30 cellular contexts compared by ENCODE assay signal in genomic region chrX:15050395-15050794, GRCh38.
DNase-seq lines count a peak whose midpoint lies in the region; ATAC-seq and TF ChIP-seq lines count a peak whose summit lies in the region.
"Had no signal": no experiment of that assay in that cellular context is flagged by ENCODE, and none has a peak within 500 bp of the region (broad histone marks: within the 10 kb centered on the region; RNA-seq: fewer than 3 reads in every experiment).

No MANE protein-coding gene starts in this region.

- intact Hi-C loops in PC-3 (cut with micrococcal nuclease), result no loop called here

- H3K14ac ChIP-seq in H9 (ENCODE audit: insufficient read depth, low read length), result no peak overlapping the region

- no peak overlapping the region for H4K91ac ChIP-seq in H9 (ENCODE audit: insufficient read length, low read depth, low read length)

- H3F3A ChIP-seq in PC-3 (ENCODE audit: low read length, unreplicated experiment) (no peaks in the 10 kb centered on the region), smooth muscle cell (ENCODE audit: low read depth) (no peaks in the 10 kb centered on the region)

- H3K9ac ChIP-seq in H9 (ENCODE audit: extremely low read depth, insufficient read length, low read length), result no peak overlapping the region
- no peak overlapping the region for H3K9ac ChIP-seq in PC-3 (ENCODE audit: low read length)
- no peak overlapping the region for H3K9ac ChIP-seq in endodermal cell (ENCODE audit: extremely low read depth, low read length, poor library complexity, severe bottlenecking)
- no peak overlapping the region for H3K9ac ChIP-seq in smooth muscle cell (ENCODE audit: low read depth)

- H3K9me3 ChIP-seq in H9 (ENCODE audit: control insufficient read depth, low read depth, low read length) (peaks cover 10% of the 10 kb centered on the region), PC-3 (ENCODE audit: low read length) (no peaks in the 10 kb centered on the region), endodermal cell (ENCODE audit: control insufficient read depth, low read length) (peaks cover 17% of the 10 kb centered on the region), smooth muscle cell (replicated peaks; ENCODE audit: low read depth) (no peaks in the 10 kb centered on the region)
- H3K9me3 ChIP-seq: MG63, pancreas, Peyer's patch had no signal

- H3K4me3 Mint-ChIP-seq in H9, result no peak overlapping the region
- no peak overlapping the region for H3K4me3 Mint-ChIP-seq in endodermal cell
- H3K4me3 Mint-ChIP-seq: activated B cell treated with CpG ODN at 0.5 μM for 24 hours; activated CD4-positive, alpha-beta T cell treated with anti-CD3 and anti-CD28 coated beads, Interleukin-2, amount 10 ng/mL, durations not matched to agents 7 days and 5 days; activated naive CD8-positive, alpha-beta T cell treated with anti-CD3 and anti-CD28 coated beads for 36 hours; CD14-positive monocyte; neural crest cell; stimulated activated memory B cell treated with anti-CD40 and anti-IgM and Interleukin-4, amounts not matched to agents 10 μg/mL and 1 μg/mL and 100 μg/mL, for 72 hours had no signal

- no peak overlapping the region for H2BK5ac ChIP-seq in H9 (ENCODE audit: insufficient read length, low read length)

- H3K56ac ChIP-seq in H9 (ENCODE audit: insufficient read length, low read depth, low read length), result no peak overlapping the region

- H3K9me3 Mint-ChIP-seq in H9 (peaks cover 74 to 80% of the 10 kb centered on the region in 2 experiments), endodermal cell (peaks cover 84% of the 10 kb centered on the region)
- H3K9me3 Mint-ChIP-seq: activated B cell treated with CpG ODN at 0.5 μM for 24 hours; activated CD4-positive, alpha-beta T cell treated with anti-CD3 and anti-CD28 coated beads, Interleukin-2, amount 10 ng/mL, durations not matched to agents 7 days and 5 days; activated naive CD8-positive, alpha-beta T cell treated with anti-CD3 and anti-CD28 coated beads for 36 hours; stimulated activated memory B cell treated with anti-CD40 and anti-IgM and Interleukin-4, amounts not matched to agents 10 μg/mL and 1 μg/mL and 100 μg/mL, for 72 hours had no signal

- POLR2A ChIA-PET in PC-3 (lab: Charles Lee; ENCODE audit: unreplicated experiment), result no interaction called here

- no peak for DNase-seq in H9
- DNase-seq in PC-3, result no peak
- no peak for DNase-seq in endodermal cell
- no peak for DNase-seq in smooth muscle cell (lab: John Stamatoyannopoulos, UW; ENCODE audit: unreplicated experiment)
- DNase-seq: activated B cell treated with CpG ODN at 0.5 μM for 24 hours; activated CD4-positive, alpha-beta T cell treated with anti-CD3 and anti-CD28 coated beads, Interleukin-2, amount 10 ng/mL, durations not matched to agents 7 days and 5 days; activated effector memory CD4-positive, alpha-beta T cell treated with anti-CD3 and anti-CD28 coated beads, Interleukin-2, amount 50 U/mL, for 16 hours; activated naive CD8-positive, alpha-beta T cell treated with anti-CD3 and anti-CD28 coated beads for 36 hours; activated T-cell treated with anti-CD3 and anti-CD28 coated beads, Interleukin-2, amount 50 U/mL, for 1 hour; anterior cingulate cortex; Calu3; EL; mesenchymal stem cell; MG63; NCI-H2029; NCI-H524 treated with DMSO at 0.1 percent for 48 hours; NK-92 treated with Interleukin-12 subunit alpha and Interleukin-12 subunit beta, amount 100 ng/mL, for 24 hours; pancreas; Peyer's patch; SIG-M5; T1000; upper lobe of left lung had no signal

- no peak overlapping the region for H4K8ac ChIP-seq in H9 (replicated peaks; ENCODE audit: insufficient read length, low read depth, low read length)

- no peaks in the 10 kb centered on the region for H3K79me1 ChIP-seq in H9 (ENCODE audit: insufficient read depth, low read depth, low read length, poor library complexity, severe bottlenecking)

- ATAC-seq in PC-3 (no peak), GM19463 (IDR thresholded peaks at IDR 0.05; ENCODE audit: unreplicated experiment) (no peak), esophagus mucosa (no peak)
- ATAC-seq: left lobe of liver; pancreas; stimulated activated memory B cell treated with anti-CD40 and anti-IgM and Interleukin-4, amounts not matched to agents 10 μg/mL and 1 μg/mL and 100 μg/mL, for 72 hours had no signal

- H3T11ph ChIP-seq in H9 (ENCODE audit: low read length), result no peak overlapping the region

- WGBS in H9 (ENCODE audit: extremely low coverage, insufficient read length, low lambda C conversion rate), result no CpG with 5 or more reads among the region's 5 CpGs
- 94% methylated on average over 5 of the region's 5 CpGs; no CpG with 5 or more reads in 1 of the 2 experiments for WGBS in endodermal cell (ENCODE audit: insufficient coverage in 1 of 2, insufficient read length in 1 of 2), 2 experiments
- whole genome bisulfite sequencing in smooth muscle cell (ENCODE audit: low lambda C conversion rate), result 87% methylated on average over 5 of the region's 5 CpGs

- no peak overlapping the region for H2AK5ac ChIP-seq in H9 (ENCODE audit: insufficient read length, low read length)

- H3K4me1 ChIP-seq in H9 (ENCODE audit: insufficient read depth, low read length) (no peaks in the 10 kb centered on the region), PC-3 (ENCODE audit: insufficient read depth, low read length) (peaks cover 4% of the 10 kb centered on the region), endodermal cell (ENCODE audit: control insufficient read depth, insufficient read depth, low read length) (no peaks in the 10 kb centered on the region), smooth muscle cell (ENCODE audit: low read depth) (no peaks in the 10 kb centered on the region)
- H3K4me1 ChIP-seq: pancreas, Peyer's patch, upper lobe of left lung had no signal

- H3K18ac ChIP-seq in H9 (ENCODE audit: insufficient read length, low read depth, low read length), result no peak overlapping the region

- no peaks in the 10 kb centered on the region for H3K36me3 ChIP-seq in PC-3 (ENCODE audit: low read depth, low read length)
- H3K36me3 ChIP-seq in endodermal cell (ENCODE audit: control insufficient read depth, insufficient read depth, low read length), result no peaks in the 10 kb centered on the region
- no peaks in the 10 kb centered on the region for H3K36me3 ChIP-seq in smooth muscle cell (ENCODE audit: low read depth)
- H3K36me3 ChIP-seq: MG63, pancreas, Peyer's patch, upper lobe of left lung had no signal

- CTCF ChIA-PET in PC-3 (lab: Charles Lee), result no interaction called here

- H2AFZ ChIP-seq in H9 (ENCODE audit: low read length), result no peak overlapping the region
- H2AFZ ChIP-seq in PC-3 (ENCODE audit: low read length), result no peak overlapping the region
- no peak overlapping the region for H2AFZ ChIP-seq in smooth muscle cell (ENCODE audit: low read depth)

- H2BK120ac ChIP-seq in H9 (ENCODE audit: low read depth, low read length, poor library complexity, severe bottlenecking), result no peak overlapping the region

- H3K4ac ChIP-seq in H9 (ENCODE audit: low read depth, low read length), result no peak overlapping the region

- H3K36me3 Mint-ChIP-seq in H9 (ENCODE audit: insufficient read depth in 1 of 3, low read depth in 3 of 3) (peaks cover 9 to 15% (median 9%) of the 10 kb centered on the region in 3 experiments), endodermal cell (ENCODE audit: low read depth) (peaks cover 4% of the 10 kb centered on the region)
- H3K36me3 Mint-ChIP-seq: activated naive CD8-positive, alpha-beta T cell treated with anti-CD3 and anti-CD28 coated beads for 36 hours; CD14-positive monocyte; IgD-negative memory B cell; stimulated activated memory B cell treated with anti-CD40 and anti-IgM and Interleukin-4, amounts not matched to agents 10 μg/mL and 1 μg/mL and 100 μg/mL, for 72 hours had no signal

- no peaks in the 10 kb centered on the region for H3K4me1 Mint-ChIP-seq in H9
- H3K4me1 Mint-ChIP-seq in endodermal cell, result no peaks in the 10 kb centered on the region
- H3K4me1 Mint-ChIP-seq: activated B cell treated with CpG ODN at 0.5 μM for 24 hours; activated CD4-positive, alpha-beta T cell treated with anti-CD3 and anti-CD28 coated beads, Interleukin-2, amount 10 ng/mL, durations not matched to agents 7 days and 5 days; activated naive CD8-positive, alpha-beta T cell treated with anti-CD3 and anti-CD28 coated beads for 36 hours; CD14-positive monocyte; IgD-negative memory B cell; neural crest cell; stimulated activated memory B cell treated with anti-CD40 and anti-IgM and Interleukin-4, amounts not matched to agents 10 μg/mL and 1 μg/mL and 100 μg/mL, for 72 hours had no signal

- no peak overlapping the region for H2BK20ac ChIP-seq in H9 (ENCODE audit: low read depth, low read length, poor library complexity, severe bottlenecking)

- H3K27me3 Mint-ChIP-seq in H9 (ENCODE audit: low read depth), result peaks cover 1% of the 10 kb centered on the region; the same call in 1 of the 2 replicates
- no peaks in the 10 kb centered on the region for H3K27me3 Mint-ChIP-seq in endodermal cell (ENCODE audit: insufficient read depth)
- H3K27me3 Mint-ChIP-seq: activated B cell treated with CpG ODN at 0.5 μM for 24 hours; activated naive CD8-positive, alpha-beta T cell treated with anti-CD3 and anti-CD28 coated beads for 36 hours; IgD-negative memory B cell; stimulated activated memory B cell treated with anti-CD40 and anti-IgM and Interleukin-4, amounts not matched to agents 10 μg/mL and 1 μg/mL and 100 μg/mL, for 72 hours had no signal

- H3K27ac Mint-ChIP-seq in H9 (no peak overlapping the region), endodermal cell (no peak overlapping the region)
- H3K27ac Mint-ChIP-seq: activated B cell treated with CpG ODN at 0.5 μM for 24 hours; activated CD4-positive, alpha-beta T cell treated with anti-CD3 and anti-CD28 coated beads, Interleukin-2, amount 10 ng/mL, durations not matched to agents 7 days and 5 days; activated naive CD8-positive, alpha-beta T cell treated with anti-CD3 and anti-CD28 coated beads for 36 hours; IgD-negative memory B cell; stimulated activated memory B cell treated with anti-CD40 and anti-IgM and Interleukin-4, amounts not matched to agents 10 μg/mL and 1 μg/mL and 100 μg/mL, for 72 hours had no signal

- no peaks in the 10 kb centered on the region for H3K23me2 ChIP-seq in H9 (ENCODE audit: insufficient read length, low read depth, low read length, poor library complexity, severe bottlenecking)

- H3K27me3 ChIP-seq in H9 (ENCODE audit: insufficient read depth, low read length), result no peaks in the 10 kb centered on the region
- no peaks in the 10 kb centered on the region for H3K27me3 ChIP-seq in PC-3 (ENCODE audit: low read length)
- no peaks in the 10 kb centered on the region for H3K27me3 ChIP-seq in endodermal cell (ENCODE audit: control insufficient read depth, insufficient read depth, low read length, poor library complexity, severe bottlenecking)
- H3K27me3 ChIP-seq in smooth muscle cell (ENCODE audit: low read depth), result no peaks in the 10 kb centered on the region
- H3K27me3 ChIP-seq: MG63, pancreas, Peyer's patch, upper lobe of left lung had no signal

- no peak overlapping the region for H3K27ac ChIP-seq in C4-2B
- H3K27ac ChIP-seq in H9 (ENCODE audit: insufficient read length, low read depth, low read length), result no peak overlapping the region
- H3K27ac ChIP-seq in PC-3 (ENCODE audit: low read length), result no peak overlapping the region
- no peak overlapping the region for H3K27ac ChIP-seq in endodermal cell (ENCODE audit: low read depth, low read length)
- H3K27ac ChIP-seq in smooth muscle cell (ENCODE audit: low read depth), result no peak overlapping the region
- H3K27ac ChIP-seq: pancreas, Peyer's patch, upper lobe of left lung had no signal

- H3K79me2 ChIP-seq in H9 (ENCODE audit: insufficient read depth, low read length) (no peaks in the 10 kb centered on the region), PC-3 (ENCODE audit: low read length) (no peaks in the 10 kb centered on the region), smooth muscle cell (ENCODE audit: low read depth) (no peaks in the 10 kb centered on the region)

- no peaks in the 10 kb centered on the region for H3K9me2 ChIP-seq in PC-3 (replicated peaks; ENCODE audit: low read length)

- H2BK15ac ChIP-seq in H9 (ENCODE audit: low read depth, low read length), result no peak overlapping the region

- no peak overlapping the region for H4K5ac ChIP-seq in H9 (ENCODE audit: insufficient read length, low read depth, low read length)

- no TSS peak for BruUV-seq in PC-3 (replicated peaks; lab: Mats Ljungman, UMichigan)

- peak; percentile 38 for TF ChIP-seq CTCF in C4-2B (conservative IDR thresholded peaks at IDR 0.05)
- peak; percentile 33; the same call in 2 of the 3 replicates for TF ChIP-seq CTCF in H9 (conservative IDR thresholded peaks at IDR 0.05)
- TF ChIP-seq CTCF in PC-3 (conservative IDR thresholded peaks at IDR 0.05; ENCODE audit: low read depth, low read length), result peak; percentile 28; the same call in 1 of the 2 replicates
- peak; percentile 34 for TF ChIP-seq CTCF in endodermal cell (conservative IDR thresholded peaks at IDR 0.05)
- no peak for TF ChIP-seq CTCF in smooth muscle cell (IDR thresholded peaks at IDR 0.05; ENCODE audit: borderline replicate concordance, insufficient read depth, poor library complexity, severe bottlenecking)

- no peaks in the 10 kb centered on the region for H4K20me1 ChIP-seq in H9 (ENCODE audit: control insufficient read depth, insufficient read depth, insufficient read length)
- no peaks in the 10 kb centered on the region for H4K20me1 ChIP-seq in PC-3 (ENCODE audit: low read length)
- no peaks in the 10 kb centered on the region for H4K20me1 ChIP-seq in smooth muscle cell (ENCODE audit: low read depth)

- H3K23ac ChIP-seq in H9 (ENCODE audit: insufficient read length, low read depth, low read length), result no peak overlapping the region

- H2BK12ac ChIP-seq in H9 (ENCODE audit: insufficient read length, low read depth, low read length), result no peak overlapping the region

- no peak overlapping the region for H3K4me3 ChIP-seq in PC-3 (ENCODE audit: low read length)
- H3K4me3 ChIP-seq in endodermal cell (ENCODE audit: low read length), result no peak overlapping the region
- H3K4me3 ChIP-seq in smooth muscle cell, result no peak overlapping the region
- H3K4me3 ChIP-seq: MG63, pancreas, Peyer's patch, upper lobe of left lung had no signal

- H3K4me2 ChIP-seq in H9 (ENCODE audit: insufficient read depth, insufficient read length, low read length) (no peak overlapping the region), PC-3 (ENCODE audit: low read length) (no peak overlapping the region), smooth muscle cell (no peak overlapping the region)
